ENCODE assay signal across 8 cellular contexts in the genomic region with DNA sequence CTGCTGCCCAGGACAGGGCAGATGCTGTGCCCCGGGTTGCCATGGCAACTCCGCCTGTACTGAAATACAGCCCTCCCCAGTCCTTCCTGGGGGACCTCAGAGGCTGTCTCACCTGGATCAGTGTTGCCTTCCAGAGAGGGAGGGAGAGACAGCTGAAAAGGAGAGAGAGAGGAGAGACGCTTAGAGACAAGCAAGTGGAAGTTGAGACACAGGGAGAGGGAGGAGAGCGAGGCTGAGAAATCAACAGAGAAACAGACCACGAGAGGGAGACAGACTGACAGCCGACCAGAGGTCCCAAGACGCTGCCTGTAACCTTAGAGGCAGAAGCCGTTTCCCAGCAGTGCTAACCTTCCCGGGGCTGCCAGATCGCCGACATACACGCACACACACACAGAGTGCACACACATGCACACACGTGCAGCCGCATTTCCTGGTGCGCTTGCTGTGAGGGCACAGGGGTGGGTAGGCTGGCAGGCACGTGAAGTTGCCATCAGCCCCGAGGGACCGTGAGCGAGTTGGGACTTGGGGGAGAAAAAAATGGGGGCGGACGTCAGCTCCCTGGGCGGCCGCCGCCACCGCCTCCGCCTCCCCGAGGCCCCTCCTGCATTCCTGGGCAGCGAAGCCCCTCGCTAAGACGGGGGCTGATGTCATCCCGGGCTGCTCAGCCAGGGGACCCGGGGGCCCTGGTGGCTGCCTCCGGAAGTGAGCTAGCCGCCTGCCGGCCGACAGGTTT.
A peak's percentile ranks its signal among the peaks of the same experiment; 100 is the strongest.
DNase-seq lines count a peak whose midpoint lies in the region; ATAC-seq and TF ChIP-seq lines count a peak whose summit lies in the region.

No MANE protein-coding gene starts in this region.

- TF ChIP-seq CTCF in esophagus squamous epithelium (IDR thresholded peaks at IDR 0.05): peak; percentile 28 to 65 (median 53)

- no peak for TF ChIP-seq POLR2A in esophagus squamous epithelium (IDR thresholded peaks at IDR 0.05)

- H3K4me1 Mint-ChIP-seq in activated T-cell treated with anti-CD3 and anti-CD28 coated beads, Interleukin-2, amount 50 U/mL, for 72 hours (ENCODE audit: low read depth): peaks cover 25% of the 10 kb centered on the region

- H3K4me1 ChIP-seq in esophagus squamous epithelium: peaks cover 28 to 60% (median 40%) of the 10 kb centered on the region in 3 donors

- H3K27ac ChIP-seq in esophagus squamous epithelium: peak overlapping the region; percentile 83 to 92 (median 87)

- 1 to 2% methylated on average over 25 to 26 of the region's 36 CpGs for WGBS in esophagus squamous epithelium, 2 donors

- H3K27ac Mint-ChIP-seq in activated T-cell treated with anti-CD3 and anti-CD28 coated beads, Interleukin-2, amount 50 U/mL, for 72 hours: peak overlapping the region; percentile 7

- H3K27me3 ChIP-seq in esophagus squamous epithelium: no peaks in the 10 kb centered on the region

- H3K9me3 ChIP-seq in esophagus squamous epithelium: no peaks in the 10 kb centered on the region

- H3K36me3 Mint-ChIP-seq in activated T-cell treated with anti-CD3 and anti-CD28 coated beads, Interleukin-2, amount 50 U/mL, for 72 hours (ENCODE audit: insufficient read depth in 2 of 2): no peaks in the 10 kb centered on the region

- H3K4me3 ChIP-seq in esophagus squamous epithelium: peak overlapping the region; percentile 36 to 68 (median 64)

- ATAC-seq in activated T-cell treated with anti-CD3 and anti-CD28 coated beads, Interleukin-2, amount 50 U/mL, for 72 hours (replicated peaks in 1 of 2): peak; percentile 74 to 78
- no peak for ATAC-seq in GM19467 (IDR thresholded peaks at IDR 0.05; ENCODE audit: unreplicated experiment)

- peaks cover 0 to 16% (median 0%) of the 10 kb centered on the region in 3 donors for H3K36me3 ChIP-seq in esophagus squamous epithelium

- no peaks in the 10 kb centered on the region for H3K9me3 Mint-ChIP-seq in activated T-cell treated with anti-CD3 and anti-CD28 coated beads, Interleukin-2, amount 50 U/mL, for 72 hours

- intact Hi-C loops in esophagus squamous epithelium (cut with DNase I): loop anchor here (10.0 kb wide), 1 partner anchor 54 kb away; no protein-coding TSS in a partner anchor

- H3K27me3 Mint-ChIP-seq in activated T-cell treated with anti-CD3 and anti-CD28 coated beads, Interleukin-2, amount 50 U/mL, for 72 hours (ENCODE audit: low read depth): no peaks in the 10 kb centered on the region

- peak overlapping the region; percentile 88 to 94 for H3K4me3 Mint-ChIP-seq in activated T-cell treated with anti-CD3 and anti-CD28 coated beads, Interleukin-2, amount 50 U/mL, for 72 hours

- DNase-seq in DMS 273 (lab: John Stamatoyannopoulos, UW; ENCODE audit: unreplicated experiment) (peak; percentile 92), HT1080 (ENCODE audit: low read depth) (peak; percentile 89), OCI-M2 (lab: John Stamatoyannopoulos, UW; ENCODE audit: unreplicated experiment) (peak; percentile 74), esophagus squamous epithelium (lab: John Stamatoyannopoulos, UW) (no peak), myocyte (ENCODE audit: low read depth) (peak; percentile 91)
- peak; percentile 38 to 48 for DNase-seq in activated T-cell treated with anti-CD3 and anti-CD28 coated beads, Interleukin-2, amount 50 U/mL, for 72 hours
- peak; percentile 2 for DNase-seq in stimulated activated CD8-positive, alpha-beta memory T cell treated with anti-CD3 and anti-CD28 coated beads, Interleukin-7, amount 100 ng/mL, for 24 hours (ENCODE audit: low read depth)
